Comparison of ENCODE assay signal across 23 cellular contexts in the genomic region with DNA sequence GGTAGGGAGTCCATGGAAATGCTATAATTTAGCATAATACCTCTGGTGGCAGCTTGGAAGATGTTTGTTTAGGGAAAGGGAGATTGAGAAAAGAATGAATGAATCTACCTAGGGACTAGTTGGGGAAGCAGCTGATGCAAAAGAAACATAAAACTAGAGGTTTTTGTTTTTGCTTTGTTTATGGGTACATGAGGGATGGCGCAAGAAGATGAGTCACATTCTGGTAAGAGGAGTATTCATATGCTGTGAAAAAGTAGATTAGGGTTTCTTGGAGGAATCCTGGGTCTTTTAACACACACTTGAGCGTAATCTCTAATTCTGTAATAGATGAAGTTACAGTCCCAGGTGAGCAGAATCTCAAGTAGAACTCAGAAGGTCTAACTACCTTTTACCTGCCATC. TPM values are rescaled to one million over a fixed set of nuclear protein-coding genes. Genes with fewer than 3 reads are reported as not detected.
A peak's percentile ranks its signal among the peaks of the same experiment; 100 is the strongest.
DNase-seq lines count a peak whose midpoint lies in the region; ATAC-seq, FAIRE-seq and TF ChIP-seq lines count a peak whose summit lies in the region.
"Had no signal": no experiment of that assay in that cellular context is flagged by ENCODE, and none has a peak within 500 bp of the region (broad histone marks: within the 10 kb centered on the region; RNA-seq: fewer than 3 reads in every experiment).

No MANE protein-coding gene starts in this region.

- TF ChIP-seq CTCF in A549 (IDR thresholded peaks at IDR 0.05): no peak
- TF ChIP-seq CTCF in fibroblast of mammary gland (conservative IDR thresholded peaks at IDR 0.05; ENCODE audit: control insufficient read depth, insufficient read depth, low read depth, low read length): no peak
- TF ChIP-seq CTCF in uterus (IDR thresholded peaks at IDR 0.05): no peak

- H3F3A ChIP-seq in GM23248 (ENCODE audit: insufficient read depth): no peaks in the 10 kb centered on the region

- intact Hi-C loops in uterus (cut with DNase I; ENCODE audit: low total_unique reads): no loop called here

- CTCF ChIA-PET in A549 (lab: Yijun Ruan, JAX): interaction anchor here (1.2 to 2.6 kb wide), 5 partner anchors 11 to 164 kb away, joined by 3 to 9 read pairs (median 4); no protein-coding TSS in a partner anchor

- H3K4me3 ChIP-seq in A549 (no peak overlapping the region), GM23248 (no peak overlapping the region), fibroblast of mammary gland (ENCODE audit: control insufficient read depth, low read depth, low read length) (no peak overlapping the region), uterus (no peak overlapping the region), small intestine (ENCODE audit: low read depth in 1 of 2, low read length in 2 of 2) (no peak overlapping the region)
- H3K4me3 ChIP-seq: coronary artery, sigmoid colon had no signal

- no peak for ATAC-seq in A549
- ATAC-seq: activated naive CD8-positive, alpha-beta T cell treated with anti-CD3 and anti-CD28 coated beads, Interleukin-2, amount 50 U/mL, for 24 hours; left ventricle myocardium superior; WTC11 had no signal

- H3K4me2 ChIP-seq in A549 (no peak overlapping the region), GM23248 (ENCODE audit: unreplicated experiment) (no peak overlapping the region)

- in situ Hi-C loops in GM23248 (cut with MboI): loop anchor here (10.0 kb wide), 1 partner anchor 227 kb away; no protein-coding TSS in a partner anchor

- POLR2A ChIA-PET in A549 (lab: Yijun Ruan, JAX): no interaction called here

- H3K9ac ChIP-seq in GM23248: no peak overlapping the region

- H3K9me3 ChIP-seq in A549 (no peaks in the 10 kb centered on the region), GM23248 (ENCODE audit: low read depth) (no peaks in the 10 kb centered on the region), uterus (no peaks in the 10 kb centered on the region), small intestine (ENCODE audit: control insufficient read depth, low read depth) (no peaks in the 10 kb centered on the region)
- H3K9me3 ChIP-seq: sigmoid colon had no signal

- H4K20me1 ChIP-seq in GM23248 (ENCODE audit: insufficient read depth): no peaks in the 10 kb centered on the region

- H3K4me1 ChIP-seq in A549: no peaks in the 10 kb centered on the region
- H3K4me1 ChIP-seq in GM23248 (ENCODE audit: insufficient read depth): no peaks in the 10 kb centered on the region
- no peaks in the 10 kb centered on the region for H3K4me1 ChIP-seq in uterus
- H3K4me1 ChIP-seq in small intestine (ENCODE audit: control insufficient read depth in 2 of 2, insufficient read depth in 1 of 2, low read depth in 1 of 2, low read length in 1 of 2): no peaks in the 10 kb centered on the region
- H3K4me1 ChIP-seq: sigmoid colon had no signal

- 89% methylated on average over 2 of the region's 2 CpGs for WGBS in A549 (ENCODE audit: missing lambda C conversion rate)
- 82 to 88% methylated on average over 2 of the region's 2 CpGs for WGBS in GM23248 (ENCODE audit: low coverage in 1 of 2, low lambda C conversion rate in 2 of 2, missing lambda C conversion rate in 2 of 2), 2 experiments
- WGBS in small intestine, 3 donors: 94 to 96% (median 94%) methylated on average over 2 of the region's 2 CpGs

- no peaks in the 10 kb centered on the region for H3K79me2 ChIP-seq in GM23248 (ENCODE audit: insufficient read depth)

- no peak for TF ChIP-seq RAD21 in A549 (conservative IDR thresholded peaks at IDR 0.05 in 1 of 2, IDR thresholded peaks at IDR 0.05 in 1 of 2)

- no peaks in the 10 kb centered on the region for H3K9me2 ChIP-seq in GM23248 (ENCODE audit: insufficient read depth)

- TF ChIP-seq POLR2A in A549 (IDR thresholded peaks at IDR 0.05; ENCODE audit: low read length) (no peak), uterus (IDR thresholded peaks at IDR 0.05) (no peak)

- no peak for DNase-seq in A549 (ENCODE audit: low read depth in 1 of 2, low spot score in 1 of 2)
- peak; percentile 71 for DNase-seq in GM23248
- peak; percentile 5 for DNase-seq in OCI-M1 (lab: John Stamatoyannopoulos, UW)
- DNase-seq in fibroblast of mammary gland (ENCODE audit: low read depth): peak; percentile 74
- no peak for DNase-seq in uterus
- no peak for DNase-seq in small intestine
- no peak for DNase-seq in CD1c-positive myeloid dendritic cell (ENCODE audit: extremely low spot score)
- DNase-seq in activated gamma-delta T cell treated with Interleukin-2 at 50 U/mL for 16 hours: no peak
- DNase-seq: activated CD4-positive, alpha-beta memory T cell treated with anti-CD3 and anti-CD28 coated beads for 36 hours; activated effector memory CD4-positive, alpha-beta T cell treated with anti-CD3 and anti-CD28 coated beads, Interleukin-2, amount 50 U/mL, for 16 hours; activated naive CD8-positive, alpha-beta T cell treated with anti-CD3 and anti-CD28 coated beads, Interleukin-2, amount 50 U/mL, for 24 hours; endodermal cell; foreskin melanocyte; immature natural killer cell; left ventricle myocardium superior; NCI-H1436; NCI-H524 treated with DMSO at 0.1 percent for 48 hours; nephron progenitor cell; sigmoid colon had no signal

- TF ChIP-seq EP300 in A549 (IDR thresholded peaks at IDR 0.05): no peak

- H3K27me3 ChIP-seq in GM23248 (replicated peaks; ENCODE audit: insufficient read depth) (no peaks in the 10 kb centered on the region), uterus (no peaks in the 10 kb centered on the region), small intestine (ENCODE audit: control insufficient read depth in 2 of 2, insufficient read depth in 2 of 2, low read length in 2 of 2) (no peaks in the 10 kb centered on the region)
- H3K27me3 ChIP-seq: sigmoid colon had no signal

- H3K27ac ChIP-seq in A549: no peak overlapping the region
- H3K27ac ChIP-seq in GM23248: no peak overlapping the region
- no peak overlapping the region for H3K27ac ChIP-seq in uterus
- H3K27ac ChIP-seq in small intestine (ENCODE audit: low read depth in 1 of 2, low read length in 1 of 2): no peak overlapping the region
- H3K27ac ChIP-seq: C4-2B, coronary artery, sigmoid colon had no signal

- FAIRE-seq in A549 (lab: Jason Lieb, UNC) (no peak), small intestine (lab: Jason Lieb, UNC) (no peak)
- FAIRE-seq: D721Med had no signal

- no peak overlapping the region for H2AFZ ChIP-seq in GM23248

- H3K36me3 ChIP-seq in GM23248 (ENCODE audit: low read depth): no peaks in the 10 kb centered on the region
- H3K36me3 ChIP-seq in uterus: no peaks in the 10 kb centered on the region
- H3K36me3 ChIP-seq in small intestine (ENCODE audit: control insufficient read depth in 2 of 2, insufficient read depth in 2 of 2, low read length in 2 of 2): no peaks in the 10 kb centered on the region
- H3K36me3 ChIP-seq: sigmoid colon had no signal

RNA-seq across cellular contexts. Expression of a gene that starts 17.1 kb away (rescaled TPM):
- polyA plus RNA-seq in A549 (2011; rRNA removed) (0.89 and 1.0 TPM in 2 replicates), A549 (2017; fragmentation: RNase III; extraction: RNeasy Plus Mini Kit Qiagen cat#74134 plus additional on column Dnase treatment) (0.50 to 1.1 TPM (median 0.85 TPM) in 3 replicates), GM23248 (2016; fragmentation: Nextera tagmentation; extraction: Ambion mirVana) (0.42 and 0.59 TPM in 2 replicates), small intestine (under 1 TPM in 2 of 3 donors, not detected in 1; 0.42 to 0.81 TPM)
- polyA plus RNA-seq in A549 (2012; cell fraction: cytosol; rRNA removed): 0.41 and 0.60 TPM in 2 replicates
- polyA plus RNA-seq in A549 (2012; cell fraction: nucleus; rRNA removed): 0.20 and 0.26 TPM in 2 replicates
- 0.37 and 1.5 TPM in 2 replicates for polyA minus RNA-seq in A549 (2011; rRNA and poly(A)+ RNA removed)
- total RNA-seq in GM23248 (2014; rRNA removed; shearing (Covaris generic)): 0.13 and 0.76 TPM in 2 replicates
- 1 to 10 TPM in 1 of 4 donors, under 1 TPM in 2, not detected in 1; 0.21 to 3.3 (median 0.58) TPM for total RNA-seq in uterus

RNA-seq across cellular contexts. Expression of a gene that starts 17.2 kb away (rescaled TPM):
- polyA plus RNA-seq in A549 (2011; rRNA removed): 129 and 143 TPM in 2 replicates
- 80.0 and 85.8 TPM in 2 replicates for polyA plus RNA-seq in A549 (2012; cell fraction: cytosol; rRNA removed)
- 58.3 and 66.1 TPM in 2 replicates for polyA plus RNA-seq in A549 (2012; cell fraction: nucleus; rRNA removed)
- 92.2 to 99.8 TPM (median 95.9 TPM) in 3 replicates for polyA plus RNA-seq in A549 (2017; fragmentation: RNase III; extraction: RNeasy Plus Mini Kit Qiagen cat#74134 plus additional on column Dnase treatment)
- polyA minus RNA-seq in A549 (2011; rRNA and poly(A)+ RNA removed): 34.2 and 38.5 TPM in 2 replicates
- 52.1 and 55.4 TPM in 2 replicates for total RNA-seq in GM23248 (2014; rRNA removed; shearing (Covaris generic))
- polyA plus RNA-seq in GM23248 (2016; fragmentation: Nextera tagmentation; extraction: Ambion mirVana): 49.4 and 55.8 TPM in 2 replicates
- total RNA-seq in uterus: 10 to 100 TPM in 3 of 4 donors, 1 to 10 TPM in 1; 6.5 to 46.4 (median 20.4) TPM
- polyA plus RNA-seq in small intestine: 10 to 100 TPM; 15.7 to 43.8 (median 19.5) TPM

RNA-seq across cellular contexts. Expression of a gene that starts 26.5 kb away (rescaled TPM):
- polyA plus RNA-seq in A549 (2011; rRNA removed) (5.7 and 9.5 TPM in 2 replicates), A549 (2017; fragmentation: RNase III; extraction: RNeasy Plus Mini Kit Qiagen cat#74134 plus additional on column Dnase treatment) (15.6 to 19.6 TPM (median 18.5 TPM) in 3 replicates), GM23248 (2016; fragmentation: Nextera tagmentation; extraction: Ambion mirVana) (18.5 and 18.7 TPM in 2 replicates), small intestine (10 to 100 TPM; 33.5 to 97.7 (median 41.3) TPM)
- 6.6 and 7.9 TPM in 2 replicates for polyA plus RNA-seq in A549 (2012; cell fraction: cytosol; rRNA removed)
- 13.6 and 18.5 TPM in 2 replicates for polyA plus RNA-seq in A549 (2012; cell fraction: nucleus; rRNA removed)
- 6.2 and 10.8 TPM in 2 replicates for polyA minus RNA-seq in A549 (2011; rRNA and poly(A)+ RNA removed)
- total RNA-seq in GM23248 (2014; rRNA removed; shearing (Covaris generic)): 9.7 and 13.7 TPM in 2 replicates
- total RNA-seq in uterus: 10 to 100 TPM in 3 of 4 donors, 1 to 10 TPM in 1; 1.5 to 26.6 (median 16.1) TPM

RNA-seq across cellular contexts. Expression of a gene that starts 35.9 kb away (rescaled TPM):
- polyA plus RNA-seq in A549 (2011; rRNA removed) (19.6 and 21.5 TPM in 2 replicates), A549 (2017; fragmentation: RNase III; extraction: RNeasy Plus Mini Kit Qiagen cat#74134 plus additional on column Dnase treatment) (17.1 to 22.9 TPM (median 20.8 TPM) in 3 replicates), GM23248 (2016; fragmentation: Nextera tagmentation; extraction: Ambion mirVana) (48.6 and 54.8 TPM in 2 replicates), small intestine (10 to 100 TPM; 23.0 to 37.0 (median 27.6) TPM)
- 26.3 and 27.7 TPM in 2 replicates for polyA plus RNA-seq in A549 (2012; cell fraction: cytosol; rRNA removed)
- polyA plus RNA-seq in A549 (2012; cell fraction: nucleus; rRNA removed): 51.2 and 52.4 TPM in 2 replicates
- polyA minus RNA-seq in A549 (2011; rRNA and poly(A)+ RNA removed): 29.2 and 29.6 TPM in 2 replicates
- total RNA-seq in GM23248 (2014; rRNA removed; shearing (Covaris generic)): 44.5 and 58.0 TPM in 2 replicates
- total RNA-seq in uterus: 10 to 100 TPM; 16.2 to 75.6 (median 54.9) TPM

RNA-seq across cellular contexts. Expression of a gene that starts 50.8 kb away (rescaled TPM):
- polyA plus RNA-seq in A549 (2011; rRNA removed): 17.5 and 22.2 TPM in 2 replicates
- 29.8 and 35.9 TPM in 2 replicates for polyA plus RNA-seq in A549 (2012; cell fraction: cytosol; rRNA removed)
- polyA plus RNA-seq in A549 (2012; cell fraction: nucleus; rRNA removed): 51.2 and 52.4 TPM in 2 replicates
- polyA plus RNA-seq in A549 (2017; fragmentation: RNase III; extraction: RNeasy Plus Mini Kit Qiagen cat#74134 plus additional on column Dnase treatment): 17.0 to 22.6 TPM (median 21.0 TPM) in 3 replicates
- 18.6 and 25.0 TPM in 2 replicates for polyA minus RNA-seq in A549 (2011; rRNA and poly(A)+ RNA removed)
- 5.3 and 13.2 TPM in 2 replicates for total RNA-seq in GM23248 (2014; rRNA removed; shearing (Covaris generic))
- 7.7 and 8.3 TPM in 2 replicates for polyA plus RNA-seq in GM23248 (2016; fragmentation: Nextera tagmentation; extraction: Ambion mirVana)
- total RNA-seq in uterus: 10 to 100 TPM; 10.5 to 36.8 (median 20.4) TPM
- 100 to 1,000 TPM in 2 of 3 donors, 10 to 100 TPM in 1; 96.9 to 370 (median 249) TPM for polyA plus RNA-seq in small intestine

Comparison
In these comparisons a context has a peak if more than half of its experiments do, and no peak if none do; other contexts are left out.
1. DNase-seq: peak in GM23248 (single experiment), OCI-M1 (single experiment) and fibroblast of mammary gland (single experiment); none in A549 (0 of 2), uterus (0 of 2), small intestine (single experiment), CD1c-positive myeloid dendritic cell (single experiment) and activated gamma-delta T cell treated with Interleukin-2 at 50 U/mL for 16 hours (single experiment).